Comparison of ENCODE assay signal across 1 cellular context in genomic region chr7:70669859-70670258, GRCh38.
TF ChIP-seq lines count a peak whose summit lies in the region.

No MANE protein-coding gene starts in this region.

TF ChIP-seq in GM12878, 131 proteins besides CTCF, POLR2A, EP300 and RAD21 (continued from another document):
- TF ChIP-seq, protein P1, sequence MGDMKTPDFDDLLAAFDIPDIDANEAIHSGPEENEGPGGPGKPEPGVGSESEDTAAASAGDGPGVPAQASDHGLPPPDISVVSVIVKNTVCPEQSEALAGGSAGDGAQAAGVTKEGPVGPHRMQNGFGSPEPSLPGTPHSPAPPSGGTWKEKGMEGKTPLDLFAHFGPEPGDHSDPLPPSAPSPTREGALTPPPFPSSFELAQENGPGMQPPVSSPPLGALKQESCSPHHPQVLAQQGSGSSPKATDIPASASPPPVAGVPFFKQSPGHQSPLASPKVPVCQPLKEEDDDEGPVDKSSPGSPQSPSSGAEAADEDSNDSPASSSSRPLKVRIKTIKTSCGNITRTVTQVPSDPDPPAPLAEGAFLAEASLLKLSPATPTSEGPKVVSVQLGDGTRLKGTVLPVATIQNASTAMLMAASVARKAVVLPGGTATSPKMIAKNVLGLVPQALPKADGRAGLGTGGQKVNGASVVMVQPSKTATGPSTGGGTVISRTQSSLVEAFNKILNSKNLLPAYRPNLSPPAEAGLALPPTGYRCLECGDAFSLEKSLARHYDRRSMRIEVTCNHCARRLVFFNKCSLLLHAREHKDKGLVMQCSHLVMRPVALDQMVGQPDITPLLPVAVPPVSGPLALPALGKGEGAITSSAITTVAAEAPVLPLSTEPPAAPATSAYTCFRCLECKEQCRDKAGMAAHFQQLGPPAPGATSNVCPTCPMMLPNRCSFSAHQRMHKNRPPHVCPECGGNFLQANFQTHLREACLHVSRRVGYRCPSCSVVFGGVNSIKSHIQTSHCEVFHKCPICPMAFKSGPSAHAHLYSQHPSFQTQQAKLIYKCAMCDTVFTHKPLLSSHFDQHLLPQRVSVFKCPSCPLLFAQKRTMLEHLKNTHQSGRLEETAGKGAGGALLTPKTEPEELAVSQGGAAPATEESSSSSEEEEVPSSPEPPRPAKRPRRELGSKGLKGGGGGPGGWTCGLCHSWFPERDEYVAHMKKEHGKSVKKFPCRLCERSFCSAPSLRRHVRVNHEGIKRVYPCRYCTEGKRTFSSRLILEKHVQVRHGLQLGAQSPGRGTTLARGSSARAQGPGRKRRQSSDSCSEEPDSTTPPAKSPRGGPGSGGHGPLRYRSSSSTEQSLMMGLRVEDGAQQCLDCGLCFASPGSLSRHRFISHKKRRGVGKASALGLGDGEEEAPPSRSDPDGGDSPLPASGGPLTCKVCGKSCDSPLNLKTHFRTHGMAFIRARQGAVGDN (IDR thresholded peaks at IDR 0.05), result no peak
